In the genomic region with DNA sequence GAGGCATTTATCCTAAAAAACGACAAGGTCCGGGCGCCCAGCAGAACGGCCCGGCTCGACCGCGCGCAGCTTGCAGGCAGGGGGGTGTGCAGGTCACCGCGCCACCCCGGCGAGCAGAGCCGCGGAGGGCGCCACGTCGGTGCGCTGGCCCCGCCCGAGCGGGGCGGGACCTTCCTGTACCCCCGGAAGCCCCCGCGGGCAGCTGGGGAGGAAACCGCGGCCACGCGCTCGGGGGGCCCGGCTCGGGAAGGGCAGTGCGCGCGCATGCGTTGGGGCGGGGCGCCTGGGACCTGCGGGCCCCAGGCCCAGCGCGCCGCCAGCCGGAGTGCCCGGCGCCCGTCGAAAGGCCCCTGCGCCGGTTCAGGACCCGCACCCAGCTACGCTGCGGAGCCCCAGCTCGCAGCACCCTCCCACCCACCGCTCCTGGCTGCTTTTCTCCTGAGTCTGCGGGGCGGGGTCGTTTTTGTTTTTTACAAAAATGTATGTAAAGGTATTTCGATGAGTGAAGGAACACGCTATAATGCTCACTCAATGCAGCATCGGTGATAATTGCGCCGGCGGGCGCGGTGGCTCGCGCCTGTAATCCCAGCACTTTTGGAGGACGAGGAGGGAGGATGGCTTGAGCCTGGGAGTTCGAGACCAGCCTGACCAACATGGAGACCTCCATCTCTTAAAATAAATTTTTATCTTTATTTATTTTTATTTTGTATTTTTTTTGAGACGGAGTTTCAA, we compare ENCODE assay signal across 8 cellular contexts. TPM values are rescaled to one million over a fixed set of nuclear protein-coding genes. Genes with fewer than 3 reads are reported as not detected.
DNase-seq lines count a peak whose midpoint lies in the region; ATAC-seq, FAIRE-seq and TF ChIP-seq lines count a peak whose summit lies in the region.

No MANE protein-coding gene starts in this region.

- peak overlapping the region; percentile 73 for H3K27ac Mint-ChIP-seq in T-helper 17 cell

- no peaks in the 10 kb centered on the region for H3K9me3 ChIP-seq in T-helper 17 cell (ENCODE audit: control insufficient read depth, low read length, poor library complexity, severe bottlenecking)
- H3K9me3 ChIP-seq in GM12878 (replicated peaks; ENCODE audit: control insufficient read depth, insufficient read depth, low read length) = no peaks in the 10 kb centered on the region

- peak; percentile 83 for TF ChIP-seq POLR2A in GM12878 (IDR thresholded peaks at IDR 0.05; ENCODE audit: low read depth, low read length)

- peak overlapping the region; percentile 74 for H2AFZ ChIP-seq in GM12878 (ENCODE audit: control insufficient read depth, low read depth, low read length)

- H3K4me2 ChIP-seq in GM12878 (ENCODE audit: control insufficient read depth, insufficient read depth) = peak overlapping the region; percentile 81

- ATAC-seq in HG02642 (IDR thresholded peaks at IDR 0.05; ENCODE audit: poor library complexity, unreplicated experiment) (peak; percentile 81), T-helper 17 cell (peak; percentile 95), GM12878 (peak; percentile 89)

- H3K4me1 Mint-ChIP-seq in T-helper 17 cell = peaks cover 15% of the 10 kb centered on the region

- TF ChIP-seq CTCF in GM06990 (IDR thresholded peaks at IDR 0.05; ENCODE audit: insufficient read depth, low read length, poor library complexity, severe bottlenecking) = no peak
- TF ChIP-seq CTCF in GM12878 (IDR thresholded peaks at IDR 0.05 in 2 of 3, conservative IDR thresholded peaks at IDR 0.05 in 1 of 3; ENCODE audit: control insufficient read depth in 2 of 3, extremely low read depth in 1 of 3, insufficient read depth in 1 of 3, low read depth in 3 of 3, low read length in 3 of 3) = no peak

- CTCF ChIA-PET in GM12878 (lab: Yijun Ruan, JAX) = interaction anchor here (0.9 to 1.3 kb wide), 4 partner anchors 10 to 93 kb away, joined by 3 to 4 read pairs (median 4); no protein-coding TSS in a partner anchor
- CTCF ChIA-PET in HEK293T (lab: Yijun Ruan, JAX) = no interaction called here

- H3K4me3 Mint-ChIP-seq in T-helper 17 cell = peak overlapping the region; percentile 83

- intact Hi-C loops in GM12878 (cut with micrococcal nuclease; ENCODE audit: unreplicated experiment) = loop anchor here (10.0 kb wide), 1 partner anchor 349 kb away; no protein-coding TSS in a partner anchor

- TF ChIP-seq EP300 in GM12878 (IDR thresholded peaks at IDR 0.05; ENCODE audit: borderline replicate concordance in 1 of 2, control insufficient read depth in 1 of 2, low read depth in 2 of 2, low read length in 2 of 2) = no peak

- no peaks in the 10 kb centered on the region for H3K27me3 Mint-ChIP-seq in T-helper 17 cell

- TF ChIP-seq RAD21 in GM12878 (IDR thresholded peaks at IDR 0.05; ENCODE audit: insufficient read depth, low read depth, low read length) = no peak

- peaks cover under 1% of the 10 kb centered on the region for H3K4me1 ChIP-seq in GM12878 (ENCODE audit: control insufficient read depth, insufficient read depth, low read length)

- H4K20me1 ChIP-seq in GM12878 (ENCODE audit: control insufficient read depth, insufficient read depth) = no peaks in the 10 kb centered on the region

- no peaks in the 10 kb centered on the region for H3K27me3 ChIP-seq in GM06990 (replicated peaks; ENCODE audit: control insufficient read depth, insufficient read depth, low read length)
- H3K27me3 ChIP-seq in GM12878 (replicated peaks in 1 of 2; ENCODE audit: control insufficient read depth in 2 of 2, insufficient read depth in 2 of 2, low read length in 1 of 2) = no peaks in the 10 kb centered on the region

- no peak for FAIRE-seq in GM12878 (lab: Jason Lieb, UNC)

- no TSS peak for BruUV-seq in GM12878 (replicated peaks; lab: Mats Ljungman, UMichigan)

- H3K4me3 ChIP-seq in GM06990 (replicated peaks; ENCODE audit: low read depth, low read length) = peak overlapping the region; percentile 63
- H3K4me3 ChIP-seq in GM12878 = peak overlapping the region; percentile 65; the same call in 1 of the 2 replicates

- H3K36me3 ChIP-seq in GM06990 (ENCODE audit: control insufficient read depth, insufficient read depth, low read length) (no peaks in the 10 kb centered on the region), GM12878 (ENCODE audit: control insufficient read depth in 2 of 2, insufficient read depth in 2 of 2, low read length in 1 of 2) (no peaks in the 10 kb centered on the region)

- H3K27ac ChIP-seq in GM12878 (ENCODE audit: control insufficient read depth, insufficient read depth) = peak overlapping the region; percentile 29; the same call in 1 of the 2 replicates

- H3K36me3 Mint-ChIP-seq in T-helper 17 cell (ENCODE audit: low read depth) = no peaks in the 10 kb centered on the region

- in situ Hi-C loops in GM12878 (cut with MboI) = no loop called here

- H3K9ac ChIP-seq in GM12878 (ENCODE audit: control insufficient read depth, insufficient read depth, low read length) = peak overlapping the region; percentile 67

- SMC1A ChIA-PET in GM12878 (lab: Charles Lee; ENCODE audit: uncharacterized antibody, unreplicated experiment) = interaction anchor here (1.4 kb wide), 1 partner anchor 11 kb away, joined by 3 read pairs; no protein-coding TSS in a partner anchor

- RAD21 ChIA-PET in GM12878 (lab: Charles Lee; ENCODE audit: unreplicated experiment) = interaction anchor here (1.2 to 1.6 kb wide), 2 partner anchors 9 to 50 kb away, joined by 3 to 4 read pairs; no protein-coding TSS in a partner anchor

- WGBS in GM12878 (ENCODE audit: insufficient coverage, insufficient replicate concordance, low lambda C conversion rate, missing lambda C conversion rate) = 10% methylated on average over 62 of the region's 71 CpGs

- DNase-seq in GM06990 (ENCODE audit: extremely low read depth, insufficient read length) (peak; percentile 91), T-helper 17 cell (peak; percentile 73 to 80 (median 74)), GM12878 (ENCODE audit: low read depth, low spot score) (no peak), iris pigment epithelial cell (ENCODE audit: low read depth) (peak; percentile 71), HEK293T (ENCODE audit: extremely low spot score) (no peak), foreskin melanocyte (no peak)
- DNase-seq in stimulated activated CD4-positive, alpha-beta T cell treated with anti-CD3 and anti-CD28 coated beads, Interleukin-1b, Interleukin-23, amount 100 ng/mL, for 24 hours (ENCODE audit: low read depth in 4 of 4, low spot score in 1 of 4) = peak; percentile 57 to 78 (median 70)

- POLR2A ChIA-PET in GM12878 (lab: Charles Lee) = interaction anchor here (1.3 to 2.3 kb wide), 2 partner anchors 11 to 146 kb away, joined by 6 to 9 read pairs; no protein-coding TSS in a partner anchor
- POLR2A ChIA-PET in HEK293T (lab: Yijun Ruan, JAX) = no interaction called here

- no peaks in the 10 kb centered on the region for H3K79me2 ChIP-seq in GM12878 (ENCODE audit: control insufficient read depth, insufficient read depth, low read length)

TF ChIP-seq in GM12878, 131 proteins besides CTCF, POLR2A, EP300 and RAD21 (continues in another document):
- TF ChIP-seq IRF4 (IDR thresholded peaks at IDR 0.05; ENCODE audit: low read depth, low read length) (no peak), NBN (IDR thresholded peaks at IDR 0.05) (no peak), ZBED1 (IDR thresholded peaks at IDR 0.05; ENCODE audit: borderline replicate concordance) (no peak), SUZ12 (IDR thresholded peaks at IDR 0.05; ENCODE audit: unreplicated experiment) (no peak), CBX3 (IDR thresholded peaks at IDR 0.05; ENCODE audit: borderline replicate concordance, low read depth) (no peak)
- TF ChIP-seq, protein P1, sequence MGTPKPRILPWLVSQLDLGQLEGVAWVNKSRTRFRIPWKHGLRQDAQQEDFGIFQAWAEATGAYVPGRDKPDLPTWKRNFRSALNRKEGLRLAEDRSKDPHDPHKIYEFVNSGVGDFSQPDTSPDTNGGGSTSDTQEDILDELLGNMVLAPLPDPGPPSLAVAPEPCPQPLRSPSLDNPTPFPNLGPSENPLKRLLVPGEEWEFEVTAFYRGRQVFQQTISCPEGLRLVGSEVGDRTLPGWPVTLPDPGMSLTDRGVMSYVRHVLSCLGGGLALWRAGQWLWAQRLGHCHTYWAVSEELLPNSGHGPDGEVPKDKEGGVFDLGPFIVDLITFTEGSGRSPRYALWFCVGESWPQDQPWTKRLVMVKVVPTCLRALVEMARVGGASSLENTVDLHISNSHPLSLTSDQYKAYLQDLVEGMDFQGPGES (IDR thresholded peaks at IDR 0.05) = no peak

TF ChIP-seq in HEK293T, 16 proteins besides CTCF, POLR2A, EP300 and RAD21 (continues in another document):
- no peak for TF ChIP-seq CTBP1 (IDR thresholded peaks at IDR 0.05; ENCODE audit: borderline replicate concordance)
- no peak for TF ChIP-seq HDGF (IDR thresholded peaks at IDR 0.05; ENCODE audit: borderline replicate concordance)
- TF ChIP-seq FOXK2 (IDR thresholded peaks at IDR 0.05) = no peak
- no peak for TF ChIP-seq L3MBTL2 (conservative IDR thresholded peaks at IDR 0.05)
- TF ChIP-seq NFRKB (IDR thresholded peaks at IDR 0.05) = no peak
- TF ChIP-seq, protein P2, sequence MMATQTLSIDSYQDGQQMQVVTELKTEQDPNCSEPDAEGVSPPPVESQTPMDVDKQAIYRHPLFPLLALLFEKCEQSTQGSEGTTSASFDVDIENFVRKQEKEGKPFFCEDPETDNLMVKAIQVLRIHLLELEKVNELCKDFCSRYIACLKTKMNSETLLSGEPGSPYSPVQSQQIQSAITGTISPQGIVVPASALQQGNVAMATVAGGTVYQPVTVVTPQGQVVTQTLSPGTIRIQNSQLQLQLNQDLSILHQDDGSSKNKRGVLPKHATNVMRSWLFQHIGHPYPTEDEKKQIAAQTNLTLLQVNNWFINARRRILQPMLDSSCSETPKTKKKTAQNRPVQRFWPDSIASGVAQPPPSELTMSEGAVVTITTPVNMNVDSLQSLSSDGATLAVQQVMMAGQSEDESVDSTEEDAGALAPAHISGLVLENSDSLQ (IDR thresholded peaks at IDR 0.05) = no peak
- no peak for TF ChIP-seq SUZ12 (IDR thresholded peaks at IDR 0.05)

RNA-seq across cellular contexts. Expression of a gene that starts 47.7 kb away (rescaled TPM):
- total RNA-seq in T-helper 17 cell = 1 to 10 TPM; 2.9 to 5.0 TPM
- not detected in 2 replicates for total RNA-seq in GM12878 (2013; cell fraction: nucleolus; rRNA removed)
- total RNA-seq in GM12878 (2014; rRNA removed) = 10.3 and 14.7 TPM in 2 replicates
- 1.0 and 1.3 TPM in 2 replicates for total RNA-seq in GM12878 (2014; rRNA removed; fragmentation: Illumina TruSeq; extraction: Trizol)
- total RNA-seq in GM12878 (2021) = 6.2 and 6.8 TPM in 2 replicates
- polyA plus RNA-seq in GM12878 (2011; ENCODE audit: low read depth) = 1.3 TPM
- 0.05 TPM in 1 of 2 replicates, not detected in the other for polyA plus RNA-seq in GM12878 (2011; rRNA removed)
- polyA plus RNA-seq in GM12878 (2011; cell fraction: cytosol; rRNA removed) = 0.19 and 0.30 TPM in 2 replicates
- polyA plus RNA-seq in GM12878 (2011; cell fraction: nucleus; rRNA removed) = 0.15 and 0.25 TPM in 2 replicates
- polyA plus RNA-seq in GM12878 (2012) = 5.3 and 5.4 TPM in 2 replicates
- 0.15 TPM in 1 of 2 replicates, not detected in the other for polyA plus RNA-seq in GM12878 (2014; fragmentation: Illumina TruSeq; extraction: Trizol)
- under 1 TPM in 1 of 2 experiments, not detected in 1; 0.11 TPM for polyA plus RNA-seq in GM12878 (2014; fragmentation: Nextera tagmentation; extraction: Ambion mirVana)
- 11.9 and 12.7 TPM in 2 replicates for polyA plus RNA-seq in GM12878 (2014; rRNA removed)
- polyA plus RNA-seq in GM12878 (2016; fragmentation: Nextera tagmentation; extraction: Ambion mirVana) = 10 to 100 TPM; 11.0 to 11.7 TPM
- not detected in 2 replicates for polyA minus RNA-seq in GM12878 (2011; rRNA and poly(A)+ RNA removed)
- not detected in 2 replicates for polyA minus RNA-seq in GM12878 (2011; cell fraction: cytosol; rRNA and poly(A)+ RNA removed)
- not detected in 2 replicates for polyA minus RNA-seq in GM12878 (2011; cell fraction: nucleus; rRNA and poly(A)+ RNA removed)

Comparison
In these comparisons a context has a peak if more than half of its experiments do, and no peak if none do; other contexts are left out.
1. DNase-seq: peak in GM06990 (single experiment), T-helper 17 cell (3 of 3), iris pigment epithelial cell (single experiment) and stimulated activated CD4-positive, alpha-beta T cell treated with anti-CD3 and anti-CD28 coated beads, Interleukin-1b, Interleukin-23, amount 100 ng/mL, for 24 hours (4 of 4); none in GM12878 (single experiment), HEK293T (single experiment) and foreskin melanocyte (single experiment).
2. Peak in every context shown above with its lines, with median percentiles within 50 percentile points of each other: ATAC-seq.